Comparison of ENCODE assay signal across 2 cellular contexts in the genomic region with DNA sequence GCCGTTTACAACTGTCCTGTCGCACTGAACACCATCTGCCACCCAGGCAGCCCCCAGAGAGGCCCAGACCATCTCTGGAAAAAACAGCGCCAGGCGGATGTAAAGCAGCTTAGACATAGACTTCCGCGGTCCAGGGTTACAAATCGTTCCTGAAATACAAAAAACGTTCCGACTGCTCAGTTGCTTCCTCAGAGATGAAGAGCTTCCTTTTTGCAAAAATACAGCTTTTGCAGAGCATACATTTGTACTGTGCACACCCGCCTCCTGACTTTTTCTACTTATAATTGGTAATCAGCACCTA.
TF ChIP-seq lines count a peak whose summit lies in the region.

No MANE protein-coding gene starts in this region.

TF ChIP-seq in HepG2, 621 proteins besides CTCF, POLR2A, EP300 and RAD21:
- TF ChIP-seq ZNF33A (CRISPR knock-in tag; IDR thresholded peaks at IDR 0.05; ENCODE audit: borderline replicate concordance) (no peak), PAF1 (CRISPR knock-in tag; IDR thresholded peaks at IDR 0.05) (no peak)

TF ChIP-seq in SK-N-SH, 30 proteins besides CTCF, POLR2A, EP300 and RAD21:
- no peak for TF ChIP-seq TCF12 (IDR thresholded peaks at IDR 0.05)
- TF ChIP-seq, protein P1, sequence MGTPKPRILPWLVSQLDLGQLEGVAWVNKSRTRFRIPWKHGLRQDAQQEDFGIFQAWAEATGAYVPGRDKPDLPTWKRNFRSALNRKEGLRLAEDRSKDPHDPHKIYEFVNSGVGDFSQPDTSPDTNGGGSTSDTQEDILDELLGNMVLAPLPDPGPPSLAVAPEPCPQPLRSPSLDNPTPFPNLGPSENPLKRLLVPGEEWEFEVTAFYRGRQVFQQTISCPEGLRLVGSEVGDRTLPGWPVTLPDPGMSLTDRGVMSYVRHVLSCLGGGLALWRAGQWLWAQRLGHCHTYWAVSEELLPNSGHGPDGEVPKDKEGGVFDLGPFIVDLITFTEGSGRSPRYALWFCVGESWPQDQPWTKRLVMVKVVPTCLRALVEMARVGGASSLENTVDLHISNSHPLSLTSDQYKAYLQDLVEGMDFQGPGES (IDR thresholded peaks at IDR 0.05; ENCODE audit: low read depth, low read length): no peak
- TF ChIP-seq EZH2phosphoT487 (IDR thresholded peaks at IDR 0.05; ENCODE audit: borderline replicate concordance, low read depth): no peak
- TF ChIP-seq GABPA (IDR thresholded peaks at IDR 0.05; ENCODE audit: low read depth): no peak
- no peak for TF ChIP-seq TAF1 (IDR thresholded peaks at IDR 0.05; ENCODE audit: borderline replicate concordance, low read depth, low read length)
- no peak for TF ChIP-seq REST (IDR thresholded peaks at IDR 0.05; ENCODE audit: low read depth, low read length)
- no peak for TF ChIP-seq NFIC (IDR thresholded peaks at IDR 0.05; ENCODE audit: borderline replicate concordance)
- no peak for TF ChIP-seq SMC3 (IDR thresholded peaks at IDR 0.05; ENCODE audit: low read depth, low read length)
- no peak for TF ChIP-seq RFX5 (IDR thresholded peaks at IDR 0.05; ENCODE audit: low read length)
- no peak for TF ChIP-seq RXRA (IDR thresholded peaks at IDR 0.05; ENCODE audit: borderline replicate concordance, low read depth)
- no peak for TF ChIP-seq NRF1 (IDR thresholded peaks at IDR 0.05; ENCODE audit: low read depth, low read length)
- no peak for TF ChIP-seq ZBTB33 (IDR thresholded peaks at IDR 0.05; ENCODE audit: borderline replicate concordance, low read depth)
- no peak for TF ChIP-seq YY1 (IDR thresholded peaks at IDR 0.05; ENCODE audit: low read depth)
- no peak for TF ChIP-seq FOSL2 (IDR thresholded peaks at IDR 0.05; ENCODE audit: borderline replicate concordance, low read depth)
- TF ChIP-seq FOXJ3 (CRISPR knock-in tag; IDR thresholded peaks at IDR 0.05): no peak
- no peak for TF ChIP-seq GATA2 (CRISPR knock-in tag; IDR thresholded peaks at IDR 0.05)
- TF ChIP-seq TEAD4 (IDR thresholded peaks at IDR 0.05; ENCODE audit: borderline replicate concordance, insufficient read depth): no peak
